In the genomic region with DNA sequence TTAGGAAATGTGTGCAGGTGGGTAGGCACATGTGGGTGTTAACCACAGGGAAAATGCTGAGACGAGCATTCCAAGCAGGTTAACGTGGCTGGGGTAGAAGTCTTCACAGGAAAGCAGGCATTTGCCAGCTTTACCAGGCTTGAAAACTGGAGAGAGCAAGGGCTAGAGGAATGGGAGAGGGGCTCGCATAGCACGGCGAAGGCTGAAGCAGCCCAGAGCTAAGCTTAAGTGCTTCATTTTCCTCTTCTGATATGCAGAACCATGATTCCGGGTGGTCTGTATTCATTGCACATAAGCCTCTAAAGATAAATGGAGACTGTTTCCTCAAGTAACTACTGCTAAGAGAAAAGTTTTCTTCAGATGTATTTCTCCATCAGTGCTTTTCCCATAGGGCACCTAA, we compare ENCODE assay signal across 18 cellular contexts.
DNase-seq lines count a peak whose midpoint lies in the region; ATAC-seq lines count a peak whose summit lies in the region.
"Had no signal": no experiment of that assay in that cellular context is flagged by ENCODE, and none has a peak within 500 bp of the region (broad histone marks: within the 10 kb centered on the region; RNA-seq: fewer than 3 reads in every experiment).

No MANE protein-coding gene starts in this region.

- H3K9me3 Mint-ChIP-seq in T-helper 1 cell treated with Interleukin-12 subunit alpha and Interleukin-12 subunit beta and Interleukin-4 antibody, amounts not matched to agents 30 μg/mL and 1 μg/mL, for 36 hours: no peaks in the 10 kb centered on the region
- no peaks in the 10 kb centered on the region for H3K9me3 Mint-ChIP-seq in activated naive CD4-positive, alpha-beta T cell treated with anti-CD3 and anti-CD28 coated beads, Interleukin-2, amount 50 U/mL, for 24 hours
- H3K9me3 Mint-ChIP-seq in activated T-helper 2 cell treated with anti-CD3 and anti-CD28 coated beads, Interferon-gamma antibody, Interleukin-2, Interleukin-4, amounts not matched to agents 10 μg/mL and 5 μg/mL and 100 μg/mL, durations not matched to agents 14 hours and 24 hours and 36 hours: no peaks in the 10 kb centered on the region
- H3K9me3 Mint-ChIP-seq in stimulated activated effector memory CD8-positive, alpha-beta T cell treated with anti-CD3 and anti-CD28 coated beads, Interleukin-12 subunit alpha, Interleukin-12 subunit beta, amount 100 ng/mL, for 72 hours: no peaks in the 10 kb centered on the region
- H3K9me3 Mint-ChIP-seq: CD4-positive, alpha-beta T cell; HFFc6; IgD-negative memory B cell had no signal

- H3K4me1 Mint-ChIP-seq in T-helper 1 cell treated with Interleukin-12 subunit alpha and Interleukin-12 subunit beta and Interleukin-4 antibody, amounts not matched to agents 30 μg/mL and 1 μg/mL, for 36 hours (ENCODE audit: low read depth): peaks cover 43% of the 10 kb centered on the region
- H3K4me1 Mint-ChIP-seq in activated naive CD4-positive, alpha-beta T cell treated with anti-CD3 and anti-CD28 coated beads, Interleukin-2, amount 50 U/mL, for 24 hours: peaks cover 40% of the 10 kb centered on the region
- H3K4me1 Mint-ChIP-seq in activated T-helper 2 cell treated with anti-CD3 and anti-CD28 coated beads, Interferon-gamma antibody, Interleukin-2, Interleukin-4, amounts not matched to agents 10 μg/mL and 5 μg/mL and 100 μg/mL, durations not matched to agents 14 hours and 24 hours and 36 hours (ENCODE audit: low read depth): peaks cover 31% of the 10 kb centered on the region
- peaks cover 29% of the 10 kb centered on the region for H3K4me1 Mint-ChIP-seq in stimulated activated effector memory CD8-positive, alpha-beta T cell treated with anti-CD3 and anti-CD28 coated beads, Interleukin-12 subunit alpha, Interleukin-12 subunit beta, amount 100 ng/mL, for 72 hours
- H3K4me1 Mint-ChIP-seq: B cell, IgD-negative memory B cell had no signal

- no peak for ATAC-seq in stimulated activated effector memory CD8-positive, alpha-beta T cell treated with anti-CD3 and anti-CD28 coated beads, Interleukin-12 subunit alpha, Interleukin-12 subunit beta, amount 100 ng/mL, for 72 hours
- ATAC-seq in GM19397 (IDR thresholded peaks at IDR 0.05; ENCODE audit: unreplicated experiment) (no peak), HG03378 (IDR thresholded peaks at IDR 0.05; ENCODE audit: unreplicated experiment) (no peak)

- peak overlapping the region; percentile 88 for H3K27ac Mint-ChIP-seq in T-helper 1 cell treated with Interleukin-12 subunit alpha and Interleukin-12 subunit beta and Interleukin-4 antibody, amounts not matched to agents 30 μg/mL and 1 μg/mL, for 36 hours
- peak overlapping the region; percentile 38 for H3K27ac Mint-ChIP-seq in activated naive CD4-positive, alpha-beta T cell treated with anti-CD3 and anti-CD28 coated beads, Interleukin-2, amount 50 U/mL, for 24 hours
- H3K27ac Mint-ChIP-seq in activated T-helper 2 cell treated with anti-CD3 and anti-CD28 coated beads, Interferon-gamma antibody, Interleukin-2, Interleukin-4, amounts not matched to agents 10 μg/mL and 5 μg/mL and 100 μg/mL, durations not matched to agents 14 hours and 24 hours and 36 hours: peak overlapping the region; percentile 78
- H3K27ac Mint-ChIP-seq in stimulated activated effector memory CD8-positive, alpha-beta T cell treated with anti-CD3 and anti-CD28 coated beads, Interleukin-12 subunit alpha, Interleukin-12 subunit beta, amount 100 ng/mL, for 72 hours: peak overlapping the region; percentile 82
- H3K27ac Mint-ChIP-seq: B cell; CD4-positive, alpha-beta T cell; HFFc6; IgD-negative memory B cell had no signal

- DNase-seq in T-helper 1 cell: no peak
- no peak for DNase-seq in activated naive CD4-positive, alpha-beta T cell treated with anti-CD3 and anti-CD28 coated beads, Interleukin-2, amount 50 U/mL, for 16 hours
- DNase-seq in activated T-helper 2 cell treated with anti-CD3 and anti-CD28 coated beads, Interferon-gamma antibody, Interleukin-2, Interleukin-4, amounts not matched to agents 10 μg/mL and 5 μg/mL and 100 μg/mL, durations not matched to agents 14 hours and 24 hours and 36 hours (ENCODE audit: low spot score): no peak
- no peak for DNase-seq in stimulated activated effector memory CD8-positive, alpha-beta T cell treated with anti-CD3 and anti-CD28 coated beads, Interleukin-12 subunit alpha, Interleukin-12 subunit beta, amount 100 ng/mL, for 72 hours (ENCODE audit: low spot score in 2 of 2)
- DNase-seq: CD4-positive, alpha-beta T cell; HFFc6; Kasumi-1; MM.1S; NCI-H1092 treated with DMSO at 0.1 percent for 48 hours; NCI-H2081 treated with DMSO at 0.1 percent for 48 hours; NCI-H510A; NCI-H774 had no signal

- peaks cover 3% of the 10 kb centered on the region for H3K36me3 Mint-ChIP-seq in T-helper 1 cell treated with Interleukin-12 subunit alpha and Interleukin-12 subunit beta and Interleukin-4 antibody, amounts not matched to agents 30 μg/mL and 1 μg/mL, for 36 hours (ENCODE audit: low read depth)
- H3K36me3 Mint-ChIP-seq in activated naive CD4-positive, alpha-beta T cell treated with anti-CD3 and anti-CD28 coated beads, Interleukin-2, amount 50 U/mL, for 24 hours: no peaks in the 10 kb centered on the region
- no peaks in the 10 kb centered on the region for H3K36me3 Mint-ChIP-seq in activated T-helper 2 cell treated with anti-CD3 and anti-CD28 coated beads, Interferon-gamma antibody, Interleukin-2, Interleukin-4, amounts not matched to agents 10 μg/mL and 5 μg/mL and 100 μg/mL, durations not matched to agents 14 hours and 24 hours and 36 hours (ENCODE audit: low read depth)
- H3K36me3 Mint-ChIP-seq in stimulated activated effector memory CD8-positive, alpha-beta T cell treated with anti-CD3 and anti-CD28 coated beads, Interleukin-12 subunit alpha, Interleukin-12 subunit beta, amount 100 ng/mL, for 72 hours: peaks cover 7% of the 10 kb centered on the region

- H3K4me3 Mint-ChIP-seq in T-helper 1 cell treated with Interleukin-12 subunit alpha and Interleukin-12 subunit beta and Interleukin-4 antibody, amounts not matched to agents 30 μg/mL and 1 μg/mL, for 36 hours: no peak overlapping the region
- peak overlapping the region; percentile 28 for H3K4me3 Mint-ChIP-seq in activated naive CD4-positive, alpha-beta T cell treated with anti-CD3 and anti-CD28 coated beads, Interleukin-2, amount 50 U/mL, for 24 hours
- no peak overlapping the region for H3K4me3 Mint-ChIP-seq in activated T-helper 2 cell treated with anti-CD3 and anti-CD28 coated beads, Interferon-gamma antibody, Interleukin-2, Interleukin-4, amounts not matched to agents 10 μg/mL and 5 μg/mL and 100 μg/mL, durations not matched to agents 14 hours and 24 hours and 36 hours (ENCODE audit: low read depth)
- no peak overlapping the region for H3K4me3 Mint-ChIP-seq in stimulated activated effector memory CD8-positive, alpha-beta T cell treated with anti-CD3 and anti-CD28 coated beads, Interleukin-12 subunit alpha, Interleukin-12 subunit beta, amount 100 ng/mL, for 72 hours
- H3K4me3 Mint-ChIP-seq: B cell; CD4-positive, alpha-beta T cell; HFFc6; IgD-negative memory B cell had no signal

- intact Hi-C loops in activated T-helper 2 cell treated with anti-CD3 and anti-CD28 coated beads, Interferon-gamma antibody, Interleukin-2, Interleukin-4, amounts not matched to agents 10 μg/mL and 5 μg/mL and 100 μg/mL, durations not matched to agents 14 hours and 24 hours and 36 hours (cut with micrococcal nuclease): loop anchor here (2.0 to 10.0 kb wide), 6 partner anchors 211 to 907 kb away; a partner anchor contains a TSS

- H3K27me3 Mint-ChIP-seq in T-helper 1 cell treated with Interleukin-12 subunit alpha and Interleukin-12 subunit beta and Interleukin-4 antibody, amounts not matched to agents 30 μg/mL and 1 μg/mL, for 36 hours (ENCODE audit: low read depth): no peaks in the 10 kb centered on the region
- no peaks in the 10 kb centered on the region for H3K27me3 Mint-ChIP-seq in activated naive CD4-positive, alpha-beta T cell treated with anti-CD3 and anti-CD28 coated beads, Interleukin-2, amount 50 U/mL, for 24 hours
- H3K27me3 Mint-ChIP-seq in activated T-helper 2 cell treated with anti-CD3 and anti-CD28 coated beads, Interferon-gamma antibody, Interleukin-2, Interleukin-4, amounts not matched to agents 10 μg/mL and 5 μg/mL and 100 μg/mL, durations not matched to agents 14 hours and 24 hours and 36 hours (ENCODE audit: low read depth): no peaks in the 10 kb centered on the region
- H3K27me3 Mint-ChIP-seq: CD4-positive, alpha-beta T cell had no signal

Comparison
In these comparisons a context has a peak if more than half of its experiments do, and no peak if none do; other contexts are left out.
1. H3K27ac Mint-ChIP-seq: peak in every context shown above with its lines; median percentile 88 in T-helper 1 cell treated with Interleukin-12 subunit alpha and Interleukin-12 subunit beta and Interleukin-4 antibody, amounts not matched to agents 30 μg/mL and 1 μg/mL, for 36 hours; 82 in stimulated activated effector memory CD8-positive, alpha-beta T cell treated with anti-CD3 and anti-CD28 coated beads, Interleukin-12 subunit alpha, Interleukin-12 subunit beta, amount 100 ng/mL, for 72 hours; 78 in activated T-helper 2 cell treated with anti-CD3 and anti-CD28 coated beads, Interferon-gamma antibody, Interleukin-2, Interleukin-4, amounts not matched to agents 10 μg/mL and 5 μg/mL and 100 μg/mL, durations not matched to agents 14 hours and 24 hours and 36 hours; 38 in activated naive CD4-positive, alpha-beta T cell treated with anti-CD3 and anti-CD28 coated beads, Interleukin-2, amount 50 U/mL, for 24 hours.